Comparison of ENCODE assay signal across 1 cellular context in the genomic region with DNA sequence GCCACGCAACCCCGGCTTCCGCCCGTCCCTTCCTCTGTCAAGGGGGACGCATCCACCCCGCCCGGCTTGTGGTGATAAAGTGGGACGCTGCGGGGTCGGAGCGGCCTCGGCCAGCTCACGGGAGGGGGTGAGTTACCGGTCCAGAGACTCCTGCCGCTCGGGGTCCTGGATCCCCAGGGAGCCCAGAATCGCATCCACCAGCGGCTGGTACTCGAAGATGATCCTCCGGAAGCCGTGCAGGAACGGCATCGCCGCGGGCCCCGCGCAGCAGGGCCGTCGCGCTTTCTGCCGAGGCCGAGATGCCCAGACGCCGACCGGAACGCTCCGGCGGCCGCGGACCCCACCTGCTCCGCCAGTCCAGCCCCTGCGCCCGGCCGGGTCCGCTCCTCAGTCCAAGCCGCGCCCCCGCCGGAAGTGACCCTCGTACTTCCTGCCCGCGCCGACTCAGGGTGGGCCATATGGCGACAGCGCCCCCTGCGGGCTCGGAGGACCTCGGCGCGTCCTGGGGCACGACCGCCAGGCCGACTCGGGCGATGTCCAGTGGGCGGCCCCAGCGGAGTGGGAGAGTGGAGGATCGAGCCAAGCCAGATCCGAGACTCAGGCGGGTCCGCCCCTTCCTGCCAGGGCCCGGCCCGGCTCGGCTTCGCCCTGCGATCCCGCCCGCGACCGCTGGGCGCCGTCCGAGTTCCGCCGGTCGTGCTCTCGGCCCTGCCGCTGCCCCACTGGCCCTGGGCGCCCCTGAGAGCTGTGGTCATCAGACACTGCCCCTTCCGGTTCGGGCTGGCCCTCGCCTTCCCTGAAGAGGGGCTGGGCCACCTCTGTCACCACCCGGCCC.
TF ChIP-seq lines count a peak whose summit lies in the region.

ASB6 (minus strand) TSS at position 401 of the 835 bp plus-strand sequence; CDS start at position 249, 152 bp downstream.

TF ChIP-seq in HepG2, 621 proteins besides CTCF, POLR2A, EP300 and RAD21 (continued from another document and continues in another):
- TF ChIP-seq MYNN (CRISPR knock-in tag; IDR thresholded peaks at IDR 0.05; ENCODE audit: low read depth) (0 out of 2 replicates have a peak, but pooled peaks have one; percentile 24), NR2C2 (CRISPR knock-in tag; IDR thresholded peaks at IDR 0.05; ENCODE audit: borderline replicate concordance) (peak; percentile 88), MAF1 (CRISPR knock-in tag; IDR thresholded peaks at IDR 0.05; ENCODE audit: borderline replicate concordance) (0 out of 2 replicates have a peak, but pooled peaks have one; percentile 24), ZSCAN12 (CRISPR knock-in tag; IDR thresholded peaks at IDR 0.05) (0 out of 2 replicates have a peak, but pooled peaks have one; percentile 50), ZNF530 (CRISPR knock-in tag; IDR thresholded peaks at IDR 0.05; ENCODE audit: low read depth) (no peak), ZNF510 (CRISPR knock-in tag; IDR thresholded peaks at IDR 0.05; ENCODE audit: low read depth) (0 out of 2 replicates have a peak, but pooled peaks have one; percentile 52), ELF1 (CRISPR knock-in tag; IDR thresholded peaks at IDR 0.05) (peak; percentile 81), SCMH1 (CRISPR knock-in tag; IDR thresholded peaks at IDR 0.05; ENCODE audit: borderline replicate concordance) (no peak), ZNF407 (CRISPR knock-in tag; IDR thresholded peaks at IDR 0.05; ENCODE audit: not compliant biosample characterization) (peak; percentile 86), ARID4A (CRISPR knock-in tag; IDR thresholded peaks at IDR 0.05; ENCODE audit: borderline replicate concordance) (peak; percentile 94), ZNF589 (CRISPR knock-in tag; conservative IDR thresholded peaks at IDR 0.05) (peak; percentile 93), ZNF749 (CRISPR knock-in tag; IDR thresholded peaks at IDR 0.05; ENCODE audit: borderline replicate concordance) (peak; percentile 86; the same call in 1 of the 2 replicates), POLR2AphosphoS2 (IDR thresholded peaks at IDR 0.05; ENCODE audit: low read depth, low read length) (no peak), POLR2AphosphoS5 (IDR thresholded peaks at IDR 0.05; ENCODE audit: low read depth, low read length) (peak; percentile 40; the same call in 1 of the 2 replicates), POGZ (CRISPR knock-in tag; IDR thresholded peaks at IDR 0.05) (peak; percentile 96), ZFP36 (IDR thresholded peaks at IDR 0.05; ENCODE audit: borderline replicate concordance, low read depth, low read length, partially characterized antibody) (no peak), JDP2 (CRISPR knock-in tag; IDR thresholded peaks at IDR 0.05; ENCODE audit: borderline replicate concordance) (no peak), RXRA (CRISPR knock-in tag; IDR thresholded peaks at IDR 0.05) (peak; percentile 86), MNT (IDR thresholded peaks at IDR 0.05) (peak; percentile 30; the same call in 1 of the 2 replicates), ZBTB42 (CRISPR knock-in tag; IDR thresholded peaks at IDR 0.05) (no peak), ZNF329 (CRISPR knock-in tag; IDR thresholded peaks at IDR 0.05; ENCODE audit: low read depth) (peak; percentile 86; the same call in 1 of the 2 replicates), YY1 (IDR thresholded peaks at IDR 0.05; ENCODE audit: insufficient read depth, insufficient replicate concordance, low read depth, low read length) (peak; percentile 73), KLF12 (CRISPR knock-in tag; IDR thresholded peaks at IDR 0.05; ENCODE audit: borderline replicate concordance) (peak; percentile 62), ARNT2 (CRISPR knock-in tag; IDR thresholded peaks at IDR 0.05; ENCODE audit: low read depth) (peak; percentile 89), ZIK1 (CRISPR knock-in tag; IDR thresholded peaks at IDR 0.05; ENCODE audit: borderline replicate concordance, low read depth) (peak; percentile 62; the same call in 1 of the 2 replicates), ZNF691 (CRISPR knock-in tag; IDR thresholded peaks at IDR 0.05; ENCODE audit: borderline replicate concordance, low read depth) (peak; percentile 97; the same call in 1 of the 2 replicates), KLF13 (CRISPR knock-in tag; IDR thresholded peaks at IDR 0.05) (no peak; the same call in 1 of the 2 replicates), ATF7 (IDR thresholded peaks at IDR 0.05) (no peak), ATF7 (CRISPR knock-in tag; IDR thresholded peaks at IDR 0.05) (peak; percentile 85; the same call in 1 of the 2 replicates), ZBTB4 (CRISPR knock-in tag; IDR thresholded peaks at IDR 0.05; ENCODE audit: borderline replicate concordance) (peak; percentile 11; the same call in 1 of the 2 replicates), ZNF251 (CRISPR knock-in tag; IDR thresholded peaks at IDR 0.05) (no peak), DNMT1 (CRISPR knock-in tag; IDR thresholded peaks at IDR 0.05) (peak; percentile 80; the same call in 1 of the 2 replicates)
- TF ChIP-seq, protein P1, sequence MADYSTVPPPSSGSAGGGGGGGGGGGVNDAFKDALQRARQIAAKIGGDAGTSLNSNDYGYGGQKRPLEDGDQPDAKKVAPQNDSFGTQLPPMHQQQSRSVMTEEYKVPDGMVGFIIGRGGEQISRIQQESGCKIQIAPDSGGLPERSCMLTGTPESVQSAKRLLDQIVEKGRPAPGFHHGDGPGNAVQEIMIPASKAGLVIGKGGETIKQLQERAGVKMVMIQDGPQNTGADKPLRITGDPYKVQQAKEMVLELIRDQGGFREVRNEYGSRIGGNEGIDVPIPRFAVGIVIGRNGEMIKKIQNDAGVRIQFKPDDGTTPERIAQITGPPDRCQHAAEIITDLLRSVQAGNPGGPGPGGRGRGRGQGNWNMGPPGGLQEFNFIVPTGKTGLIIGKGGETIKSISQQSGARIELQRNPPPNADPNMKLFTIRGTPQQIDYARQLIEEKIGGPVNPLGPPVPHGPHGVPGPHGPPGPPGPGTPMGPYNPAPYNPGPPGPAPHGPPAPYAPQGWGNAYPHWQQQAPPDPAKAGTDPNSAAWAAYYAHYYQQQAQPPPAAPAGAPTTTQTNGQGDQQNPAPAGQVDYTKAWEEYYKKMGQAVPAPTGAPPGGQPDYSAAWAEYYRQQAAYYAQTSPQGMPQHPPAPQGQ (CRISPR knock-in tag; IDR thresholded peaks at IDR 0.05; ENCODE audit: borderline replicate concordance) = peak; percentile 85; the same call in 1 of the 2 replicates
